8 cellular contexts compared by ENCODE assay signal in the genomic region with DNA sequence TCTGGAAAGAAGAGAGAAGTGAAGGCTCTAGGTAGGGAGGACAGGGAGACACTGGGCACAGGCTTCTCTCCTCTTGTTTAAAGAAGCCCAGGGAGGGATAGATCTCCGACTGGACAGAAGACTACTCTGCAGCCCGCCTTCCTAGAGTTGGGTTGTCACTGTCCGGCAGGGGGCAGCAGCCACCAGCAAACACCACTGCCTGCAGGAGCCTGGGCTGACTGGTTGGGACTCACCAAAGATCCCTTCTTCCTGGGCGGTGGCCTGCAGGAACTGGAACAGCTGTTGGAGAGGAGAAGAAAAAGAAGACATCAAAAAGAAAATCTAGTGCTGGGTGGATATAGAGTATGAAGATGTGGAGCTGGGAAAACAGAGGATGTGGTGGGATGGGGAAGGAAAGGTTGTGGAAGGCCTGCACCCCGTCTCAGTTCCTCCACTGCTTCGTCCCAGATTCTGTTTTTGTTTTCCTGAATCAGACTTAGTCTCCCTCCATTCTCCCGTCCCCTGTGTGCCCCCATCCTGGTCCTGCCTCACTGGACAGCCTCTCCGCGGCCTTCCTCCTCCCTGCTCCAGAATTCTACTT.
DNase-seq lines count a peak whose midpoint lies in the region; FAIRE-seq and TF ChIP-seq lines count a peak whose summit lies in the region.
"Not testable (repeated sequence)": the region's sequence is repeated elsewhere in the genome, so short reads cannot be mapped to it uniquely, and the experiment has no call there.

No MANE protein-coding gene starts in this region.

- H3K4me3 ChIP-seq in epithelial cell of esophagus (ENCODE audit: low read length) = not testable (repeated sequence)

- DNase-seq in DMS79 treated with DMSO at 0.1 percent for 48 hours (lab: John Stamatoyannopoulos, UW) = peak; percentile 31
- peak; percentile 35 for DNase-seq in H54 (ENCODE audit: insufficient read length, low spot score)
- peak; percentile 62 for DNase-seq in LoVo (ENCODE audit: low spot score)
- DNase-seq in RKO (ENCODE audit: low spot score) = peak; percentile 65
- peak; percentile 63 for DNase-seq in activated T-cell treated with anti-CD3 and anti-CD28 coated beads, Interleukin-2, amount 50 U/mL, for 1 hour
- DNase-seq in epithelial cell of esophagus (ENCODE audit: low read depth) = peak; percentile 73
- DNase-seq in middle frontal gyrus (ENCODE audit: extremely low spot score, low spot score) = peak; percentile 63
- peak; percentile 13 to 54 for DNase-seq in stimulated activated CD8-positive, alpha-beta memory T cell treated with anti-CD3 and anti-CD28 coated beads, Interleukin-7, amount 100 ng/mL, for 1 hour (ENCODE audit: low read depth in 2 of 2)

- peak; percentile 77 for TF ChIP-seq CTCF in epithelial cell of esophagus (IDR thresholded peaks at IDR 0.05; ENCODE audit: insufficient read depth, low read depth, low read length, missing control alignments)

- TF ChIP-seq POLR2A in H54 (IDR thresholded peaks at IDR 0.05; ENCODE audit: low read depth, low read length) = not testable (repeated sequence)

- peak; percentile 43 for FAIRE-seq in H54 (lab: Jason Lieb, UNC)
